ENCODE assay signal across 1 cellular context in the genomic region with DNA sequence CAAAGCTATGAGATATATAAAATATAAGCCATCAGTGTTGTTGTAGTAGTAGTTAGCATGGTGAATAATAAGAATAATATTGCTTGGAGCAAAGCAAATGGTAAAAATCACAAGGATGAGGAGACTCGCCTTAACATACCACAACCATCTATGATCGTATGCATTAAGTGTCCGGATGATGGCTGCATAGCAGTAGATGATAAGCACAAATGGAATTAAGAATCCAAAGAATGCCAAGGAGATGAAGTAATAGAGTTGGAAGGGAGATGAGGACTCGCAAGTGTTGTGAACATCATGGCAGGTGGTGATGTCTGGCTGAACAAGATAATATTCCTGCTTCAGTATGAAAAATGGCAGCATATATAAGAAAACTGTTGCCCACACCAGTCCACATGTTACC.
TF ChIP-seq lines count a peak whose summit lies in the region.

No MANE protein-coding gene starts in this region.

TF ChIP-seq in SK-N-SH, 30 proteins besides CTCF, POLR2A, EP300 and RAD21 (continued from another document):
- TF ChIP-seq TEAD4 (IDR thresholded peaks at IDR 0.05; ENCODE audit: borderline replicate concordance, insufficient read depth) (peak; percentile 61; the same call in 1 of the 2 replicates), TCF12 (IDR thresholded peaks at IDR 0.05) (peak; percentile 61; the same call in 1 of the 2 replicates)
